In genomic region chr1:212621830-212622315, GRCh38 we compare ENCODE assay signal across 1 cellular context.
TF ChIP-seq lines count a peak whose summit lies in the region.

No MANE protein-coding gene starts in this region.

TF ChIP-seq in endothelial cell of umbilical vein, 7 proteins besides CTCF, POLR2A, EP300 and RAD21:
- TF ChIP-seq EZH2 (IDR thresholded peaks at IDR 0.05; ENCODE audit: borderline replicate concordance, low read depth, low read length, severe bottlenecking) (no peak), FOS (IDR thresholded peaks at IDR 0.05; ENCODE audit: borderline replicate concordance, insufficient read depth, low read length) (no peak), JUN (IDR thresholded peaks at IDR 0.05; ENCODE audit: borderline replicate concordance, insufficient read depth, insufficient read length, low read depth) (no peak), MYC (IDR thresholded peaks at IDR 0.05; ENCODE audit: low read depth, low read length) (no peak), POLR2AphosphoS5 (IDR thresholded peaks at IDR 0.05; ENCODE audit: insufficient read depth, low read depth, low read length) (no peak), GATA2 (IDR thresholded peaks at IDR 0.05; ENCODE audit: insufficient read depth, insufficient read length, low read depth, low read length) (no peak), MAX (IDR thresholded peaks at IDR 0.05; ENCODE audit: insufficient read depth, insufficient read length) (no peak)
